ENCODE assay signal across 2 cellular contexts in genomic region chr16:68736561-68736960, GRCh38.
TF ChIP-seq lines count a peak whose summit lies in the region.

No MANE protein-coding gene starts in this region.

TF ChIP-seq in HCT116, 20 proteins besides CTCF, POLR2A, EP300 and RAD21 (continued from another document):
- no peak for TF ChIP-seq SP1 (IDR thresholded peaks at IDR 0.05; ENCODE audit: low read depth)
- TF ChIP-seq ZNF274 (IDR thresholded peaks at IDR 0.05; ENCODE audit: low read depth, low read length) = no peak
- no peak for TF ChIP-seq TCF7L2 (IDR thresholded peaks at IDR 0.05; ENCODE audit: borderline replicate concordance, extremely low read depth, insufficient read depth, insufficient read length)
- TF ChIP-seq ATF3 (IDR thresholded peaks at IDR 0.05) = no peak
- TF ChIP-seq MAX (IDR thresholded peaks at IDR 0.05) = no peak
- TF ChIP-seq SRF (IDR thresholded peaks at IDR 0.05; ENCODE audit: low read depth) = no peak
- TF ChIP-seq ELF1 (IDR thresholded peaks at IDR 0.05; ENCODE audit: borderline replicate concordance, low read depth) = no peak
- TF ChIP-seq POLR2AphosphoS5 (IDR thresholded peaks at IDR 0.05; ENCODE audit: low read depth, low read length) = no peak
- TF ChIP-seq EZH2 (IDR thresholded peaks at IDR 0.05) = no peak
- no peak for TF ChIP-seq CBX3 (IDR thresholded peaks at IDR 0.05; ENCODE audit: low read depth)
- TF ChIP-seq CEBPB (IDR thresholded peaks at IDR 0.05; ENCODE audit: low read depth) = no peak
- TF ChIP-seq SIN3A (IDR thresholded peaks at IDR 0.05; ENCODE audit: low read depth) = no peak
- TF ChIP-seq REST (IDR thresholded peaks at IDR 0.05; ENCODE audit: low read depth) = no peak
- TF ChIP-seq JUND (IDR thresholded peaks at IDR 0.05) = no peak
- no peak for TF ChIP-seq FOSL1 (IDR thresholded peaks at IDR 0.05; ENCODE audit: low read depth)
- TF ChIP-seq ZFX (IDR thresholded peaks at IDR 0.05) = no peak
- TF ChIP-seq EGR1 (IDR thresholded peaks at IDR 0.05; ENCODE audit: low read depth) = no peak
- no peak for TF ChIP-seq YY1 (IDR thresholded peaks at IDR 0.05; ENCODE audit: extremely low read depth, insufficient replicate concordance, low read depth, low read length)
- TF ChIP-seq ZBTB33 (IDR thresholded peaks at IDR 0.05; ENCODE audit: extremely low read depth, insufficient replicate concordance, low read length) = no peak

TF ChIP-seq in GM12891, 5 proteins besides CTCF, POLR2A, EP300 and RAD21:
- TF ChIP-seq PAX5 (IDR thresholded peaks at IDR 0.05; ENCODE audit: insufficient read depth, low read length, severe bottlenecking) = no peak
- no peak for TF ChIP-seq POLR2AphosphoS5 (IDR thresholded peaks at IDR 0.05; ENCODE audit: low read depth, low read length)
- no peak for TF ChIP-seq SPI1 (IDR thresholded peaks at IDR 0.05; ENCODE audit: low read depth, low read length)
- TF ChIP-seq TAF1 (IDR thresholded peaks at IDR 0.05; ENCODE audit: low read depth, low read length) = no peak
- no peak for TF ChIP-seq POU2F2 (IDR thresholded peaks at IDR 0.05; ENCODE audit: low read depth, low read length)
